8 cellular contexts compared by ENCODE assay signal in genomic region chr21:14403681-14404318, GRCh38. TPM values are rescaled to one million over a fixed set of nuclear protein-coding genes. Genes with fewer than 3 reads are reported as not detected.
DNase-seq lines count a peak whose midpoint lies in the region; ATAC-seq and TF ChIP-seq lines count a peak whose summit lies in the region.

No MANE protein-coding gene starts in this region.

- H3K27me3 ChIP-seq in Peyer's patch (no peaks in the 10 kb centered on the region), esophagus squamous epithelium (no peaks in the 10 kb centered on the region)

- no peak overlapping the region for H3K27ac ChIP-seq in Peyer's patch
- no peak overlapping the region for H3K27ac ChIP-seq in esophagus squamous epithelium

- H3K9me3 ChIP-seq in Peyer's patch (no peaks in the 10 kb centered on the region), esophagus squamous epithelium (no peaks in the 10 kb centered on the region)

- H3K4me3 ChIP-seq in Peyer's patch (no peak overlapping the region), esophagus squamous epithelium (no peak overlapping the region)

- H3K4me1 ChIP-seq in Peyer's patch (no peaks in the 10 kb centered on the region), esophagus squamous epithelium (no peaks in the 10 kb centered on the region)

- DNase-seq in NOMO-1 treated with DMSO at 0.1 percent for 48 hours (lab: John Stamatoyannopoulos, UW; ENCODE audit: unreplicated experiment) (peak; percentile 47), NOMO-1 treated with dmso at 0.1 percent for 144 hours (lab: John Stamatoyannopoulos, UW; ENCODE audit: unreplicated experiment) (no peak), Peyer's patch (no peak), esophagus squamous epithelium (lab: John Stamatoyannopoulos, UW) (no peak), pons (ENCODE audit: low spot score) (peak; percentile 35), occipital lobe (lab: John Stamatoyannopoulos, UW) (no peak)

- TF ChIP-seq CTCF in Peyer's patch (IDR thresholded peaks at IDR 0.05) (peak in 5 of 6 experiments; percentile 43 to 66 (median 60)), esophagus squamous epithelium (IDR thresholded peaks at IDR 0.05) (peak in 5 of 6 experiments; percentile 38 to 62 (median 47))

- ATAC-seq in HG02938 (IDR thresholded peaks at IDR 0.05; ENCODE audit: unreplicated experiment) = peak; percentile 68
- no peak for ATAC-seq in GM21528 (IDR thresholded peaks at IDR 0.05; ENCODE audit: low FRiP score, unreplicated experiment)

- TF ChIP-seq POLR2A in Peyer's patch (IDR thresholded peaks at IDR 0.05) (no peak), esophagus squamous epithelium (IDR thresholded peaks at IDR 0.05) (no peak)

- H3K36me3 ChIP-seq in Peyer's patch = no peaks in the 10 kb centered on the region
- no peaks in the 10 kb centered on the region for H3K36me3 ChIP-seq in esophagus squamous epithelium

- WGBS in esophagus squamous epithelium, 2 donors = 29 to 35% methylated on average over 1 of the region's 1 CpG

- intact Hi-C loops in esophagus squamous epithelium (cut with DNase I) = no loop called here

RNA-seq across cellular contexts. Expression of gene HSPA13, which starts 20.9 kb away (rescaled TPM):
- total RNA-seq in Peyer's patch (1 to 10 TPM; 3.7 to 9.1 (median 6.0) TPM), esophagus squamous epithelium (10 to 100 TPM in 2 of 4 donors, 1 to 10 TPM in 2; 4.4 to 11.3 (median 9.5) TPM), occipital lobe (209 TPM)

Comparison
In these comparisons a context has a peak if more than half of its experiments do, and no peak if none do; other contexts are left out.
1. DNase-seq: peak in NOMO-1 treated with DMSO at 0.1 percent for 48 hours (single experiment) and pons (single experiment); none in NOMO-1 treated with dmso at 0.1 percent for 144 hours (single experiment), Peyer's patch (0 of 3), esophagus squamous epithelium (single experiment) and occipital lobe (single experiment).
2. RNA of gene HSPA13, which starts 20.9 kb away (total RNA-seq): 209 TPM in occipital lobe (single experiment); 4.4 to 11.3 TPM in esophagus squamous epithelium and 3.7 to 9.1 TPM in Peyer's patch; every median in the first group is over 10 times any median in the second.